Comparison of ENCODE assay signal across 12 cellular contexts in genomic region chr13:64154514-64154913, GRCh38.
DNase-seq lines count a peak whose midpoint lies in the region; ATAC-seq, FAIRE-seq and TF ChIP-seq lines count a peak whose summit lies in the region.
"Had no signal": no experiment of that assay in that cellular context is flagged by ENCODE, and none has a peak within 500 bp of the region (broad histone marks: within the 10 kb centered on the region; RNA-seq: fewer than 3 reads in every experiment).

No MANE protein-coding gene starts in this region.

- ATAC-seq in upper lobe of right lung (no peak), HepG2 (no peak)
- ATAC-seq: gastroesophageal sphincter, K562 had no signal

- CTCF ChIA-PET in AG04449 (lab: Yijun Ruan, JAX) (no interaction called here), HepG2 (lab: Yijun Ruan, JAX; ENCODE audit: low intra/inter-chr PET ratio, low total read pairs) (no interaction called here)

- peaks cover 3% of the 10 kb centered on the region for H3K9me3 ChIP-seq in upper lobe of right lung
- no peaks in the 10 kb centered on the region for H3K9me3 ChIP-seq in HepG2 (ENCODE audit: low read length)

- H3K27me3 ChIP-seq in upper lobe of right lung: no peaks in the 10 kb centered on the region
- H3K27me3 ChIP-seq in HepG2 (ENCODE audit: control insufficient read depth in 1 of 2, insufficient read depth in 2 of 2, low read length in 2 of 2): no peaks in the 10 kb centered on the region
- H3K27me3 ChIP-seq: gastroesophageal sphincter had no signal

- H4K20me1 ChIP-seq in HepG2 (ENCODE audit: insufficient read depth, low read length): no peaks in the 10 kb centered on the region

- H3K36me3 ChIP-seq in upper lobe of right lung (no peaks in the 10 kb centered on the region), HepG2 (replicated peaks in 1 of 2; ENCODE audit: control insufficient read depth in 1 of 2, insufficient read depth in 2 of 2, low read length in 2 of 2) (no peaks in the 10 kb centered on the region)
- H3K36me3 ChIP-seq: gastroesophageal sphincter had no signal

- TF ChIP-seq CTCF in AG04449 (IDR thresholded peaks at IDR 0.05; ENCODE audit: insufficient read depth, low read length, missing control alignments) (peak; percentile 22), fibroblast of pulmonary artery (IDR thresholded peaks at IDR 0.05; ENCODE audit: low read length, missing control alignments) (peak; percentile 45), upper lobe of right lung (IDR thresholded peaks at IDR 0.05) (no peak), HepG2 (CRISPR knock-in tag; IDR thresholded peaks at IDR 0.05) (no peak)

- no peak overlapping the region for H3K4me3 ChIP-seq in AG04449 (ENCODE audit: low read depth, low read length)
- no peak overlapping the region for H3K4me3 ChIP-seq in fibroblast of pulmonary artery (replicated peaks; ENCODE audit: low read depth, low read length)
- no peak overlapping the region for H3K4me3 ChIP-seq in upper lobe of right lung
- no peak overlapping the region for H3K4me3 ChIP-seq in HepG2 (replicated peaks in 1 of 3; ENCODE audit: insufficient read depth in 1 of 3, low read depth in 2 of 3, low read length in 3 of 3)
- H3K4me3 ChIP-seq: gastroesophageal sphincter, K562 had no signal

- no peaks in the 10 kb centered on the region for H3K4me1 ChIP-seq in upper lobe of right lung
- H3K4me1 ChIP-seq in HepG2 (ENCODE audit: insufficient read depth, low read length): no peaks in the 10 kb centered on the region
- H3K4me1 ChIP-seq: gastroesophageal sphincter had no signal

- no peak for TF ChIP-seq RAD21 in HepG2 (CRISPR knock-in tag; IDR thresholded peaks at IDR 0.05)

- DNase-seq in AG04449 (ENCODE audit: low read depth, low spot score): no peak
- DNase-seq in H4 (ENCODE audit: low spot score): peak; percentile 25
- DNase-seq in RKO (ENCODE audit: low spot score): peak; percentile 69
- DNase-seq in fibroblast of pulmonary artery (ENCODE audit: low read depth): peak; percentile 55
- no peak for DNase-seq in upper lobe of right lung
- no peak for DNase-seq in HepG2 (ENCODE audit: low spot score)
- no peak for DNase-seq in NK-92 treated with Interleukin-12 subunit alpha and Interleukin-12 subunit beta, amount 100 ng/mL, for 24 hours (lab: John Stamatoyannopoulos, UW)
- DNase-seq in NCI-H146 (lab: John Stamatoyannopoulos, UW): no peak
- DNase-seq: posterior cingulate gyrus had no signal

- intact Hi-C loops in upper lobe of right lung (cut with DNase I): no loop called here
- intact Hi-C loops in HepG2 (cut with micrococcal nuclease; ENCODE audit: unreplicated experiment): no loop called here

- POLR2A ChIA-PET in AG04449 (lab: Yijun Ruan, JAX) (no interaction called here), HepG2 (lab: Yijun Ruan, JAX) (no interaction called here)

- no peak overlapping the region for H3K9ac ChIP-seq in HepG2 (ENCODE audit: insufficient read depth, low read depth, low read length)

- in situ Hi-C loops in HepG2 (cut with HindIII; ENCODE audit: extremely low pct_ligation_motif_present, low pct_unique_long_range_greater_than_20kb): no loop called here

- no peak for TF ChIP-seq EP300 in HepG2 (IDR thresholded peaks at IDR 0.05; ENCODE audit: low read depth in 2 of 2, low read length in 2 of 2)
- TF ChIP-seq EP300 in HepG2 (CRISPR knock-in tag; IDR thresholded peaks at IDR 0.05; ENCODE audit: borderline replicate concordance): no peak

- no peak for FAIRE-seq in HepG2 (lab: Jason Lieb, UNC)
- FAIRE-seq: GM18507, K562 had no signal

- no peaks in the 10 kb centered on the region for H3K79me2 ChIP-seq in HepG2 (ENCODE audit: insufficient read depth, low read length)

- WGBS in HepG2 (ENCODE audit: low lambda C conversion rate): 68% methylated on average over 1 of the region's 1 CpG

- H3K4me2 ChIP-seq in HepG2 (ENCODE audit: low read depth, low read length): no peak overlapping the region

- H3K27ac ChIP-seq in upper lobe of right lung (no peak overlapping the region), HepG2 (ENCODE audit: extremely low read length, insufficient read depth, low read length) (no peak overlapping the region)
- H3K27ac ChIP-seq: gastroesophageal sphincter had no signal

- BruUV-seq in HepG2 (replicated peaks; lab: Mats Ljungman, UMichigan): no TSS peak

- TF ChIP-seq POLR2A in HepG2 (IDR thresholded peaks at IDR 0.05; ENCODE audit: insufficient read depth in 1 of 2, low read depth in 2 of 2, low read length in 2 of 2): no peak

- no peak overlapping the region for H2AFZ ChIP-seq in HepG2 (ENCODE audit: low read length)

TF ChIP-seq in HepG2, 621 proteins besides CTCF, POLR2A, EP300 and RAD21 (continues in another document):
- TF ChIP-seq LCORL (IDR thresholded peaks at IDR 0.05) (no peak), LCORL (CRISPR knock-in tag; IDR thresholded peaks at IDR 0.05) (no peak), SRF (IDR thresholded peaks at IDR 0.05; ENCODE audit: low read depth, low read length) (no peak), NR3C1 (CRISPR knock-in tag; IDR thresholded peaks at IDR 0.05) (no peak), CEBPG (CRISPR knock-in tag; IDR thresholded peaks at IDR 0.05) (no peak), AKNA (CRISPR knock-in tag; IDR thresholded peaks at IDR 0.05; ENCODE audit: borderline replicate concordance) (no peak), RCOR2 (CRISPR knock-in tag; IDR thresholded peaks at IDR 0.05) (no peak), MIER3 (CRISPR knock-in tag; IDR thresholded peaks at IDR 0.05; ENCODE audit: borderline replicate concordance) (no peak), KAT7 (CRISPR knock-in tag; IDR thresholded peaks at IDR 0.05; ENCODE audit: borderline replicate concordance) (no peak), ZNF280D (CRISPR knock-in tag; IDR thresholded peaks at IDR 0.05) (no peak), NFIB (CRISPR knock-in tag; IDR thresholded peaks at IDR 0.05; ENCODE audit: borderline replicate concordance) (no peak), ZNF317 (CRISPR knock-in tag; IDR thresholded peaks at IDR 0.05) (no peak), RXRA (CRISPR knock-in tag; IDR thresholded peaks at IDR 0.05) (no peak), KMT2A (CRISPR knock-in tag; IDR thresholded peaks at IDR 0.05) (no peak), ZNF598 (CRISPR knock-in tag; IDR thresholded peaks at IDR 0.05; ENCODE audit: borderline replicate concordance) (no peak), ZEB1 (IDR thresholded peaks at IDR 0.05; ENCODE audit: insufficient replicate concordance, low read depth) (no peak), ZNF468 (CRISPR knock-in tag; IDR thresholded peaks at IDR 0.05) (no peak), ETV6 (CRISPR knock-in tag; conservative IDR thresholded peaks at IDR 0.05) (no peak), ARID2 (CRISPR knock-in tag; IDR thresholded peaks at IDR 0.05; ENCODE audit: borderline replicate concordance) (no peak)

Comparison
In these comparisons a context has a peak if more than half of its experiments do, and no peak if none do; other contexts are left out.
1. DNase-seq: peak in H4 (single experiment), RKO (single experiment) and fibroblast of pulmonary artery (single experiment); none in AG04449 (single experiment), upper lobe of right lung (single experiment), HepG2 (single experiment), NK-92 treated with Interleukin-12 subunit alpha and Interleukin-12 subunit beta, amount 100 ng/mL, for 24 hours (single experiment) and NCI-H146 (single experiment).
2. CTCF ChIP-seq: peak in AG04449 (single experiment) and fibroblast of pulmonary artery (single experiment); none in upper lobe of right lung (single experiment) and HepG2 (single experiment).